Comparison of ENCODE assay signal across 8 cellular contexts in the genomic region with DNA sequence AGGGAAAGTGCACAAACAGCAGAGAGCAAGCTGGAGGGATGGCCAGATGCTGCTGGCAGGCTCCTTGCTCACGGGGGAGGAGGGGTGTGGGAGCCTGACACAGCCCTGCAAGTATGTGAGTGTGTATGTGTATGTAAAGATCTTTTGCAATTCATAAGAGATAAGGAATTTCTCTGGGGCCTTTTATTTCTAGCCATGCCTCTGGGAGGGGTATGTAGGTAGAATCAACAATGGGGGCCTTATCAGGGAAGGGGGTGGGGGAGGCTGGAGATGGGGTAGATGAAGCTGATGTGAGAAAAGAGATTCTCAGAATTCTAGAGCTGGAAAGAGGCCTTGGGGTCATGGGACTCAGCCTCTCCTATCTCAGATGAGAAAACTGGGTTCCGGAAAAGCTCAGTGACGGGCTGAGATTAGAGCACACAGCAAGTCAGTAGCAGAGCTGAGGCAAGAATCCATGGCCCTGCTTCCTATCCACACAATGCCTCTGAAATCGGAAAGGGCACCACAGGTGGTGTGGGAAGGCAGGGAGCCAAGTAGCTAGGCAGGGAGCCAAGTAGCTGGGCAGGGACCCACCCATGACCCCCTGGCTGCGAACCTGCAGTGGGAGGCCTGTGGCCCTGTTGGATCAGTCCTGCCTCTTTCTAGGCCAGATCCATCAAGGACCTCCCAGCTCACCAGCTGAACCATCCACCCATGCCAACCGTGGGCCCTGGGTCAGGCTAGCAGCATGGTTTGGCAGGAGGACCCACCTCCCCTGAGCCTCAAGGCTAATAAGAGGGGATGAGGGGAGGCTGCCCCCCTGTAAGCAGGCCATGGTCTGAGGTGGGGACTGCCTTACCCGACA. TPM values are rescaled to one million over a fixed set of nuclear protein-coding genes. Genes with fewer than 3 reads are reported as not detected.
DNase-seq lines count a peak whose midpoint lies in the region; ATAC-seq, FAIRE-seq and TF ChIP-seq lines count a peak whose summit lies in the region.

No MANE protein-coding gene starts in this region.

- H3K27me3 Mint-ChIP-seq in CD4-positive, alpha-beta memory T cell = no peaks in the 10 kb centered on the region
- H3K27me3 Mint-ChIP-seq in nephron (ENCODE audit: low read depth) = peaks cover 8% of the 10 kb centered on the region
- no peaks in the 10 kb centered on the region for H3K27me3 Mint-ChIP-seq in activated T-cell treated with anti-CD3 and anti-CD28 coated beads, Interleukin-2, amount 50 U/mL, for 72 hours (ENCODE audit: low read depth)

- no peak for ATAC-seq in activated T-cell treated with anti-CD3 and anti-CD28 coated beads, Interleukin-2, amount 50 U/mL, for 72 hours (replicated peaks in 1 of 2)
- ATAC-seq in GM21526 (IDR thresholded peaks at IDR 0.05; ENCODE audit: low FRiP score, unreplicated experiment) = no peak

- POLR2A ChIA-PET in CD4-positive, alpha-beta memory T cell (lab: Charles Lee; ENCODE audit: partially characterized antibody) = interaction anchor here (0.6 to 9.1 kb wide), 11 partner anchors 9 to 255 kb away, joined by 3 to 108 read pairs (median 4); a partner anchor contains a TSS

- H3K27me3 ChIP-seq in CD4-positive, alpha-beta memory T cell (ENCODE audit: insufficient read depth, low read length) = no peaks in the 10 kb centered on the region

- FAIRE-seq in endometrium (lab: Jason Lieb, UNC) = peak; percentile 51

- H3K36me3 ChIP-seq in CD4-positive, alpha-beta memory T cell (ENCODE audit: insufficient read depth, low read length) = no peaks in the 10 kb centered on the region

- H3K4me3 ChIP-seq in CD4-positive, alpha-beta memory T cell (ENCODE audit: low read length in 2 of 2) = no peak overlapping the region

- CTCF ChIA-PET in CD4-positive, alpha-beta memory T cell (lab: Charles Lee; ENCODE audit: partially characterized antibody) = interaction anchor here (0.9 to 4.9 kb wide), 11 partner anchors 10 to 133 kb away, joined by 3 to 98 read pairs (median 7); a partner anchor contains a TSS

- peaks cover 98% of the 10 kb centered on the region for H3K4me1 ChIP-seq in CD4-positive, alpha-beta memory T cell (ENCODE audit: insufficient read depth, low read length)

- peak in 1 of 5 donors; percentile 26 for DNase-seq in CD4-positive, alpha-beta memory T cell
- DNase-seq in NCI-H345 treated with DMSO at 0.1 percent for 48 hours (lab: John Stamatoyannopoulos, UW; ENCODE audit: unreplicated experiment) = peak; percentile 2
- DNase-seq in activated CD4-positive, CD25-positive, alpha-beta regulatory T cell treated with anti-CD3 and anti-CD28 coated beads, Interleukin-2, amount 50 U/mL, for 72 hours = no peak
- DNase-seq in activated T-cell treated with anti-CD3 and anti-CD28 coated beads, Interleukin-2, amount 50 U/mL, for 72 hours = no peak
- no peak for DNase-seq in NOMO-1 treated with DMSO at 0.1 percent for 48 hours (lab: John Stamatoyannopoulos, UW; ENCODE audit: unreplicated experiment)

- TF ChIP-seq CTCF in nephron (IDR thresholded peaks at IDR 0.05; ENCODE audit: unreplicated experiment in 3 of 3) = no peak

- no peaks in the 10 kb centered on the region for H3K36me3 Mint-ChIP-seq in CD4-positive, alpha-beta memory T cell
- no peaks in the 10 kb centered on the region for H3K36me3 Mint-ChIP-seq in nephron (ENCODE audit: low read depth)
- no peaks in the 10 kb centered on the region for H3K36me3 Mint-ChIP-seq in activated T-cell treated with anti-CD3 and anti-CD28 coated beads, Interleukin-2, amount 50 U/mL, for 72 hours (ENCODE audit: insufficient read depth in 2 of 2)

- H3K4me3 Mint-ChIP-seq in CD4-positive, alpha-beta memory T cell = peak overlapping the region in 7 of 8 donors; percentile 6 to 74 (median 40)
- peak overlapping the region in 2 of 3 experiments; percentile 12 to 45 for H3K4me3 Mint-ChIP-seq in nephron
- H3K4me3 Mint-ChIP-seq in activated T-cell treated with anti-CD3 and anti-CD28 coated beads, Interleukin-2, amount 50 U/mL, for 72 hours = no peak overlapping the region

- no peaks in the 10 kb centered on the region for H3K9me3 Mint-ChIP-seq in CD4-positive, alpha-beta memory T cell
- H3K9me3 Mint-ChIP-seq in nephron = no peaks in the 10 kb centered on the region
- no peaks in the 10 kb centered on the region for H3K9me3 Mint-ChIP-seq in activated T-cell treated with anti-CD3 and anti-CD28 coated beads, Interleukin-2, amount 50 U/mL, for 72 hours

- H3K9me3 ChIP-seq in CD4-positive, alpha-beta memory T cell (ENCODE audit: control insufficient read depth in 1 of 2, low read length in 2 of 2) = no peaks in the 10 kb centered on the region

- intact Hi-C loops in CD4-positive, alpha-beta memory T cell (cut with micrococcal nuclease) = loop anchor here (5.0 kb wide), 4 partner anchors 37 to 343 kb away; a partner anchor contains a TSS

- peak overlapping the region; percentile 85 to 98 (median 95) for H3K27ac Mint-ChIP-seq in CD4-positive, alpha-beta memory T cell
- peak overlapping the region; percentile 95 to 96 (median 96) for H3K27ac Mint-ChIP-seq in nephron
- H3K27ac Mint-ChIP-seq in activated T-cell treated with anti-CD3 and anti-CD28 coated beads, Interleukin-2, amount 50 U/mL, for 72 hours = no peak overlapping the region

- H3K4me1 Mint-ChIP-seq in CD4-positive, alpha-beta memory T cell = peaks cover 70 to 100% (median 87%) of the 10 kb centered on the region in 4 donors
- H3K4me1 Mint-ChIP-seq in nephron = peaks cover 86% of the 10 kb centered on the region
- peaks cover 11% of the 10 kb centered on the region for H3K4me1 Mint-ChIP-seq in activated T-cell treated with anti-CD3 and anti-CD28 coated beads, Interleukin-2, amount 50 U/mL, for 72 hours (ENCODE audit: low read depth)

- H3K27ac ChIP-seq in CD4-positive, alpha-beta memory T cell (ENCODE audit: low read depth, low read length) = peak overlapping the region; percentile 58

RNA-seq across cellular contexts. Expression of a gene that starts 54.7 kb away (rescaled TPM):
- total RNA-seq in CD4-positive, alpha-beta memory T cell = 10 to 100 TPM; 53.3 to 56.5 TPM
- polyA plus RNA-seq in CD4-positive, alpha-beta memory T cell = 10 to 100 TPM; 10.8 to 62.6 TPM
- total RNA-seq in activated T-cell treated with anti-CD3 and anti-CD28 coated beads, Interleukin-2, amount 50 U/mL, for 72 hours = 1 to 10 TPM; 2.4 to 8.8 TPM

Comparison
In these comparisons a context has a peak if more than half of its experiments do, and no peak if none do; other contexts are left out.
1. H3K4me3 Mint-ChIP-seq: peak in CD4-positive, alpha-beta memory T cell (7 of 8) and nephron (2 of 3); none in activated T-cell treated with anti-CD3 and anti-CD28 coated beads, Interleukin-2, amount 50 U/mL, for 72 hours (0 of 2).
2. RNA of a gene that starts 54.7 kb away (total RNA-seq): 53.3 to 56.5 TPM in CD4-positive, alpha-beta memory T cell; 2.4 to 8.8 TPM in activated T-cell treated with anti-CD3 and anti-CD28 coated beads, Interleukin-2, amount 50 U/mL, for 72 hours; every median in the first group is over 4 times any median in the second.